Comparison of ENCODE assay signal across 9 cellular contexts in the genomic region with DNA sequence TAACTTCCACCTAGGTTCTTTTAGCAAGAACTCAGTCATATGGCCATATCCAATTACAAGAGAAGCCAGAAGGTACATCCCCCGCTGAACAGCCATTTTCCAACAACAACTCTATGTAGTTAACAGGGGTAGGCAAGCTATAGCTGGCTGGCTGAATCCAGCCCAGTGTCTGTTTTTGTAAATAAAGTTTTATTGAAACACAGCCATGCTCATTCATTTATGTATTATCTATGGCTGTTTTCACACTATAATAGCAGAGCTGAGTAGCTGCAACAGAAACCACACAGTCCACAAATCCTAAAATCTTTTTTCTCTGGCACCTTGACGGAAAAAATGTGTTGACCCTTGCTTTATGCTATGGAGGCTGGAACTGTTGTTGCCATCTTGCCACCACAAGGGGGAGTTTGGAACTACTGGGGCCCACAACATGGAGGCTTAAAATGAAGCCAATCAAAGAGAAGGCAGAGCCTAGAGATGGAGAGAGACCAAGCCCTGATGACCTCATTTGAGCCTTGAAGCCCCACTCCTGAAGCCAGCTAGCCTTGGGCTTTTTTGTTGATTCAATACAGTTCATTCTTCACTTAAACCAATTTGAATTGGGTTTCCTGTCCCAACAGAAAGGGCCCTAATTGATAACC. TPM values are rescaled to one million over a fixed set of nuclear protein-coding genes. Genes with fewer than 3 reads are reported as not detected.
DNase-seq lines count a peak whose midpoint lies in the region; ATAC-seq and TF ChIP-seq lines count a peak whose summit lies in the region.
"Had no signal": no experiment of that assay in that cellular context is flagged by ENCODE, and none has a peak within 500 bp of the region (broad histone marks: within the 10 kb centered on the region; RNA-seq: fewer than 3 reads in every experiment).

No MANE protein-coding gene starts in this region.

- H3K27me3 Mint-ChIP-seq in endothelial cell (ENCODE audit: unreplicated experiment), result peaks cover 2% of the 10 kb centered on the region
- H3K27me3 Mint-ChIP-seq: stimulated activated naive CD8-positive, alpha-beta T cell treated with anti-CD3 and anti-CD28 coated beads, Interleukin-15, Interleukin-2, amounts not matched to agents 100 ng/mL and 50 ng/mL, for 24 hours had no signal

- H3K9me3 ChIP-seq in Peyer's patch, result no peaks in the 10 kb centered on the region
- no peaks in the 10 kb centered on the region for H3K9me3 ChIP-seq in osteoblast (ENCODE audit: low read depth, low read length)

- peak overlapping the region; percentile 21 for H2AFZ ChIP-seq in osteoblast (ENCODE audit: low read length)

- H4K20me1 ChIP-seq in osteoblast (ENCODE audit: insufficient read depth, low read length), result no peaks in the 10 kb centered on the region

- H3K4me1 ChIP-seq in Peyer's patch (peaks cover 0 to 11% (median 0%) of the 10 kb centered on the region in 4 donors), osteoblast (ENCODE audit: insufficient read depth, low read length) (peaks cover 7% of the 10 kb centered on the region)

- no peak overlapping the region for H3K27ac Mint-ChIP-seq in endothelial cell (ENCODE audit: unreplicated experiment)
- H3K27ac Mint-ChIP-seq: stimulated activated naive CD8-positive, alpha-beta T cell treated with anti-CD3 and anti-CD28 coated beads, Interleukin-15, Interleukin-2, amounts not matched to agents 100 ng/mL and 50 ng/mL, for 24 hours had no signal

- TF ChIP-seq CTCF in Peyer's patch (IDR thresholded peaks at IDR 0.05), result peak; percentile 39 to 69 (median 56)
- TF ChIP-seq CTCF in endothelial cell (IDR thresholded peaks at IDR 0.05; ENCODE audit: unreplicated experiment), result peak; percentile 82
- TF ChIP-seq CTCF in osteoblast (IDR thresholded peaks at IDR 0.05; ENCODE audit: extremely low read depth, low read depth, low read length), result peak; percentile 73
- TF ChIP-seq CTCF in omental fat pad (IDR thresholded peaks at IDR 0.05), result no peak

- DNase-seq in SKM-1 treated with dmso at 0.1 percent for 144 hours (lab: John Stamatoyannopoulos, UW; ENCODE audit: unreplicated experiment), result peak; percentile 15
- no peak for DNase-seq in SKM-1 (lab: John Stamatoyannopoulos, UW; ENCODE audit: unreplicated experiment)
- peak in 1 of 3 donors; percentile 60 for DNase-seq in Peyer's patch
- peak; percentile 26 for DNase-seq in endothelial cell (ENCODE audit: low spot score)
- peak; percentile 80 for DNase-seq in osteoblast (ENCODE audit: insufficient read length, low spot score, missing footprints)
- DNase-seq in omental fat pad (ENCODE audit: low spot score), result no peak

- ATAC-seq in GM19438 (IDR thresholded peaks at IDR 0.05; ENCODE audit: low read depth, unreplicated experiment) (peak; percentile 77), HG03175 (IDR thresholded peaks at IDR 0.05; ENCODE audit: unreplicated experiment) (peak; percentile 82), omental fat pad (ENCODE audit: low FRiP score) (no peak)

- peaks cover 19% of the 10 kb centered on the region for H3K4me1 Mint-ChIP-seq in endothelial cell (ENCODE audit: unreplicated experiment)

- H3K36me3 ChIP-seq in Peyer's patch, result no peaks in the 10 kb centered on the region
- H3K36me3 ChIP-seq in osteoblast (ENCODE audit: insufficient read depth, low read length), result no peaks in the 10 kb centered on the region

- no peak overlapping the region for H3K4me3 ChIP-seq in Peyer's patch
- no peak overlapping the region for H3K4me3 ChIP-seq in osteoblast (ENCODE audit: insufficient read depth, low read length)

- no peaks in the 10 kb centered on the region for H3K9me3 Mint-ChIP-seq in endothelial cell (ENCODE audit: unreplicated experiment)
- H3K9me3 Mint-ChIP-seq: stimulated activated naive CD8-positive, alpha-beta T cell treated with anti-CD3 and anti-CD28 coated beads, Interleukin-15, Interleukin-2, amounts not matched to agents 100 ng/mL and 50 ng/mL, for 24 hours had no signal

- no peaks in the 10 kb centered on the region for H3K36me3 Mint-ChIP-seq in endothelial cell (ENCODE audit: low read depth, unreplicated experiment)

- no peak for TF ChIP-seq POLR2A in Peyer's patch (IDR thresholded peaks at IDR 0.05)

- no peak overlapping the region for H3K4me3 Mint-ChIP-seq in endothelial cell (ENCODE audit: unreplicated experiment)
- H3K4me3 Mint-ChIP-seq: stimulated activated naive CD8-positive, alpha-beta T cell treated with anti-CD3 and anti-CD28 coated beads, Interleukin-15, Interleukin-2, amounts not matched to agents 100 ng/mL and 50 ng/mL, for 24 hours had no signal

- H3K27me3 ChIP-seq in Peyer's patch, result no peaks in the 10 kb centered on the region
- H3K27me3 ChIP-seq in osteoblast (ENCODE audit: insufficient read depth, low read length), result no peaks in the 10 kb centered on the region

- H3K79me2 ChIP-seq in osteoblast (ENCODE audit: insufficient read depth, low read length), result no peaks in the 10 kb centered on the region

- no peak overlapping the region for H3K4me2 ChIP-seq in osteoblast (ENCODE audit: insufficient read depth, low read length)

- H3K27ac ChIP-seq in Peyer's patch (no peak overlapping the region), osteoblast (ENCODE audit: low read depth, low read length) (no peak overlapping the region)

RNA-seq across cellular contexts. Expression of a gene that starts 33.3 kb away (rescaled TPM):
- total RNA-seq in Peyer's patch (100 to 1,000 TPM; 148 to 295 (median 263) TPM), endothelial cell (ENCODE audit: unreplicated experiment) (202 TPM), osteoblast (123 and 140 TPM in 2 replicates), omental fat pad (100 to 1,000 TPM in 1 of 4 donors, 10 to 100 TPM in 3; 52.8 to 101 (median 77.6) TPM)

RNA-seq across cellular contexts. Expression of a gene that starts 51.2 kb away (rescaled TPM):
- total RNA-seq in Peyer's patch (100 to 1,000 TPM; 236 to 545 (median 314) TPM), endothelial cell (ENCODE audit: unreplicated experiment) (125 TPM), osteoblast (439 and 1,018 TPM in 2 replicates), omental fat pad (100 to 1,000 TPM in 3 of 4 donors, 10 to 100 TPM in 1; 85.4 to 647 (median 252) TPM)

Comparison
In these comparisons a context has a peak if more than half of its experiments do, and no peak if none do; other contexts are left out.
1. DNase-seq: peak in SKM-1 treated with dmso at 0.1 percent for 144 hours (single experiment), endothelial cell (single experiment) and osteoblast (single experiment); none in SKM-1 (single experiment) and omental fat pad (single experiment).
2. CTCF ChIP-seq: peak in Peyer's patch (6 of 6), endothelial cell (single experiment) and osteoblast (single experiment); none in omental fat pad (0 of 3).